In the genomic region with DNA sequence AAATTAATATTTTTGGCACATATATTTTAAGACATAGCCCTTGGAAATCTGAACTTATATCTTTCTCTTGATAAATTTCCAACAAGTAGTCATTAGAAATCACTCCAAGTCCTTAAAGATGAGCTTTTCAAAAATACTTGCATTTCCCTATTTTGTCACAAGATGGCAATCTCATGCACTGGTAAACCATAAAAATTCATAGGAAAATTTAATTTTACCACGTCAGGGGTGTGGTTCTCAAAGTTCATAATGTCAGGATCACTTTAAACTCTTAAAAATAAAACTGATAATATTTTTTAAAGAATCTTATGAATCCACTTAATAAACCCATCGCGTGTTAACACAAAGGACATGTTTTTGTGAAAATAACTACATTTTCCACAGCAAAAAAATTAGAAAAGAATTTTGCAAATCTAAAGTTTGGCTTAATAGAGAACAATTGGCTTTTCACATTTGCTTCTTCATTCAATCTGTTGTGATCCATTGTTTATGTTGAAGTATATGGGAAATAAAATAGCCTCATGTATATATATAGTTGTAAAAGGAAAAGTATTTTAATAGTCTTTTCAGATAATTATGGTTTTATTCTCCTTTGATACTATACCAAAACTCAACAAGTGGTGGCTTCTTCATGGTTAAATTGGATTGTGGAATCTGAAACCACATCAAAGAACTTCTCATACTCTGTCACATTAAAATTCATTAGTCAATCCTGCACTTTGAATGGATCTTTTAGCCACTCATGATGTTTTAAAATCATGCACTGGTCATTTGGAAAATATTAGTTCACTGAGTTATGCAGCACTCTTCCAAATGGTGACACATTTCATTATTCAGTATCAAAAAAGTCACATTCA, we compare ENCODE assay signal across 8 cellular contexts.
DNase-seq lines count a peak whose midpoint lies in the region; ATAC-seq and TF ChIP-seq lines count a peak whose summit lies in the region.

No MANE protein-coding gene starts in this region.

- H3K79me2 ChIP-seq in osteoblast (ENCODE audit: insufficient read depth, low read length), result no peaks in the 10 kb centered on the region

- no peaks in the 10 kb centered on the region for H3K36me3 ChIP-seq in osteoblast (ENCODE audit: insufficient read depth, low read length)

- H3K4me3 ChIP-seq in osteoblast (ENCODE audit: insufficient read depth, low read length), result no peak overlapping the region

- no peak overlapping the region for H3K27ac ChIP-seq in osteoblast (ENCODE audit: low read depth, low read length)

- H2AFZ ChIP-seq in osteoblast (ENCODE audit: low read length), result no peak overlapping the region

- DNase-seq in NCI-H510A treated with DMSO at 0.1 percent for 48 hours (lab: John Stamatoyannopoulos, UW) (peak; percentile 39), NCI-H510A (lab: John Stamatoyannopoulos, UW) (no peak), NCI-H446 (lab: John Stamatoyannopoulos, UW) (peak; percentile 45 to 62), dermis blood vessel endothelial cell (peak; percentile 57), osteoblast (ENCODE audit: insufficient read length, low spot score, missing footprints) (no peak), C1 segment of cervical spinal cord (lab: John Stamatoyannopoulos, UW) (no peak), HK-2 (ENCODE audit: unreplicated experiment) (no peak)

- H3K4me2 ChIP-seq in osteoblast (ENCODE audit: insufficient read depth, low read length), result no peak overlapping the region

- no peaks in the 10 kb centered on the region for H3K27me3 ChIP-seq in osteoblast (ENCODE audit: insufficient read depth, low read length)

- no peak for ATAC-seq in HG02970 (IDR thresholded peaks at IDR 0.05; ENCODE audit: low FRiP score, unreplicated experiment)

- TF ChIP-seq CTCF in osteoblast (IDR thresholded peaks at IDR 0.05; ENCODE audit: extremely low read depth, low read depth, low read length), result peak; percentile 57

- H3K9me3 ChIP-seq in osteoblast (ENCODE audit: low read depth, low read length), result no peaks in the 10 kb centered on the region

- no peaks in the 10 kb centered on the region for H4K20me1 ChIP-seq in osteoblast (ENCODE audit: insufficient read depth, low read length)

- H3K4me1 ChIP-seq in osteoblast (ENCODE audit: insufficient read depth, low read length), result no peaks in the 10 kb centered on the region

Comparison
In these comparisons a context has a peak if more than half of its experiments do, and no peak if none do; other contexts are left out.
1. DNase-seq: peak in NCI-H510A treated with DMSO at 0.1 percent for 48 hours (single experiment), NCI-H446 (2 of 2) and dermis blood vessel endothelial cell (single experiment); none in NCI-H510A (single experiment), osteoblast (single experiment), C1 segment of cervical spinal cord (0 of 14) and HK-2 (single experiment).